10 cellular contexts compared by ENCODE assay signal in the genomic region with DNA sequence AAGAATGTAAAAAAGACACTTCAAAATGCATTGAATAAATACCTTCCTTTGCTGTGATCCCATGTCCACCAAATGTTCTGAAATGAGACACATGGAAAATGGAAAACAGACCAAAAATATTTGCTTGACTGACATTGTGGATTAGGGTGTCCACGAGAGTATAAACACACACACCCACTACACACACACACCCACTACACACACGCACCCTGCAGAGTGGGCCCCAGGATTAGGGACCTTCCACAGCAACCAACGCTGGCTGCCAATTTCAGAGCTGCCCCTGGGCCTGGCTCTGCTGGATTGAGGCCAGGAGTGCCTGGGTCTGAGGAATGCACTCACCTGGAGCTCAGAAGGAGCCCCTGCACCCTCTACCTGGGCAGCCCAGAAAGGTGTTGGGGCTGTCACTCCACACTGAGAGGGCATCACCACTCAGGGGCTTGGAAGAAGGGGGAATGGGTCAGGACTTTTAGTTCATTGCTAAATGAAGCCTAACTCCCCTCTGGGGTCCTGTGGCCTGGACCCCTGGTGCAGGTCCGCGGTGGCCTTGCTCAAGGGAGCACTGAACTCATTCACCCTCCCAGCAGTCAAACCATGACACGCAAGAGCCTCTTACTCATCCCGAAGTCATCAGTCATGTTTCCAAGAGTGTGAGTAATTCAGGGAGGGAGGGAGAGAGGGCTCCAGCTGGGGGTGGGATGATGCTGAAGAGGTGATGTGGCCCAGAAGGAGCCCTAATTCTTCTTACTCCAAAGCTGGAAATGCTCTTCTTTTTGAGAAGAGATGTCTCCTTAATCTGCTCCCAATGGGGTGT. TPM values are rescaled to one million over a fixed set of nuclear protein-coding genes. Genes with fewer than 3 reads are reported as not detected.
A peak's percentile ranks its signal among the peaks of the same experiment; 100 is the strongest.
DNase-seq lines count a peak whose midpoint lies in the region; ATAC-seq and TF ChIP-seq lines count a peak whose summit lies in the region.
"Had no signal": no experiment of that assay in that cellular context is flagged by ENCODE, and none has a peak within 500 bp of the region (broad histone marks: within the 10 kb centered on the region; RNA-seq: fewer than 3 reads in every experiment).

No MANE protein-coding gene starts in this region.

- H3K36me3 ChIP-seq in BJ (ENCODE audit: control insufficient read depth, insufficient read depth, low read length) (no peaks in the 10 kb centered on the region), trophoblast cell (ENCODE audit: control insufficient read depth in 1 of 2, insufficient read depth in 2 of 2, low read length in 2 of 2) (no peaks in the 10 kb centered on the region)

- no peak for TF ChIP-seq CTCF in BJ (IDR thresholded peaks at IDR 0.05; ENCODE audit: insufficient read depth, low read depth, low read length)
- TF ChIP-seq CTCF in NB4 (IDR thresholded peaks at IDR 0.05; ENCODE audit: low read depth, low read length) = no peak
- TF ChIP-seq CTCF in astrocyte of the spinal cord (IDR thresholded peaks at IDR 0.05; ENCODE audit: low read depth, low read length) = no peak

- no peak for TF ChIP-seq POLR2A in NB4 (IDR thresholded peaks at IDR 0.05; ENCODE audit: extremely low read depth, insufficient read length)

- no peak overlapping the region for H4K12ac ChIP-seq in trophoblast cell (ENCODE audit: low read depth, low read length)

- CTCF ChIA-PET in BJ (lab: Yijun Ruan, JAX) = interaction anchor here (0.6 to 1.6 kb wide), 6 partner anchors 10 to 728 kb away, joined by 3 to 6 read pairs (median 4); no protein-coding TSS in a partner anchor

- in situ Hi-C loops in astrocyte of the spinal cord (cut with HindIII; ENCODE audit: low sequenced_read_pairs) = no loop called here

- H3K79me1 ChIP-seq in trophoblast cell (ENCODE audit: low read length) = peaks cover 4% of the 10 kb centered on the region

- no peak overlapping the region for H3K23ac ChIP-seq in trophoblast cell (ENCODE audit: low read length)

- H4K91ac ChIP-seq in trophoblast cell (ENCODE audit: low read depth, low read length) = no peak overlapping the region

- no peak overlapping the region for H2BK120ac ChIP-seq in trophoblast cell (ENCODE audit: insufficient read depth, low read length, poor library complexity)

- H3K27ac ChIP-seq in trophoblast cell (ENCODE audit: low read depth, low read length) = no peak overlapping the region

- POLR2A ChIA-PET in BJ (lab: Charles Lee) = no interaction called here

- no peak overlapping the region for H2AK5ac ChIP-seq in trophoblast cell (ENCODE audit: low read length)

- H2BK5ac ChIP-seq in trophoblast cell (ENCODE audit: low read depth, low read length, poor library complexity) = no peak overlapping the region

- H3K9ac ChIP-seq in trophoblast cell (ENCODE audit: low read length) = no peak overlapping the region

- H3K18ac ChIP-seq in trophoblast cell (ENCODE audit: low read length) = no peak overlapping the region

- DNase-seq in BJ (ENCODE audit: low read depth) (peak; percentile 85), NB4 (ENCODE audit: low read depth) (peak; percentile 80), astrocyte of the spinal cord (ENCODE audit: low read depth, low spot score) (peak; percentile 91), trophoblast cell (peak; percentile 54 to 74), NCI-H748 treated with DMSO at 0.1 percent for 48 hours (lab: John Stamatoyannopoulos, UW) (no peak), NCI-H526 treated with DMSO at 0.1 percent for 48 hours (lab: John Stamatoyannopoulos, UW) (no peak)
- DNase-seq: endodermal cell, NCI-H774 had no signal

- no peak overlapping the region for H3K4me2 ChIP-seq in trophoblast cell (ENCODE audit: low read length)

- no peak overlapping the region for H3K14ac ChIP-seq in trophoblast cell (ENCODE audit: low read length)

- no peaks in the 10 kb centered on the region for H3K27me3 ChIP-seq in BJ (ENCODE audit: control insufficient read depth, insufficient read depth, low read length)
- H3K27me3 ChIP-seq in trophoblast cell (ENCODE audit: insufficient read depth, low read length) = no peaks in the 10 kb centered on the region

- no peak overlapping the region for H3K4ac ChIP-seq in trophoblast cell (ENCODE audit: low read depth, low read length)

- H3K4me1 ChIP-seq in trophoblast cell (ENCODE audit: control insufficient read depth in 1 of 2, insufficient read depth in 2 of 2, low read length in 2 of 2) = peaks cover 8 to 11% of the 10 kb centered on the region in 2 experiments

- no CpG with 5 or more reads among the region's 7 CpGs for WGBS in trophoblast cell (ENCODE audit: extremely low coverage, insufficient coverage, insufficient read length)

- no peak for ATAC-seq in GM18502 (IDR thresholded peaks at IDR 0.05; ENCODE audit: poor library complexity, unreplicated experiment)
- no peak for ATAC-seq in HG03159 (IDR thresholded peaks at IDR 0.05; ENCODE audit: unreplicated experiment)

- H3K4me3 ChIP-seq in BJ (ENCODE audit: low read depth, low read length) = no peak overlapping the region
- H3K4me3 ChIP-seq in NB4 (ENCODE audit: low read depth, low read length) = no peak overlapping the region
- no peak overlapping the region for H3K4me3 ChIP-seq in astrocyte of the spinal cord (ENCODE audit: low read depth, low read length)
- no peak overlapping the region for H3K4me3 ChIP-seq in trophoblast cell (ENCODE audit: low read depth, low read length)

- no peaks in the 10 kb centered on the region for H3K79me2 ChIP-seq in trophoblast cell (ENCODE audit: control insufficient read depth, insufficient read depth, low read length, poor library complexity)

- no peaks in the 10 kb centered on the region for H3K9me3 ChIP-seq in trophoblast cell (ENCODE audit: insufficient read depth, low read depth, low read length)

- H4K8ac ChIP-seq in trophoblast cell (ENCODE audit: low read depth, low read length) = no peak overlapping the region

- no peak overlapping the region for H2AFZ ChIP-seq in trophoblast cell (ENCODE audit: insufficient read depth, low read length, poor library complexity)

- no peak overlapping the region for H2BK12ac ChIP-seq in trophoblast cell (ENCODE audit: low read length)

RNA-seq across cellular contexts. Expression of gene PLB1, which starts 50.2 kb away (rescaled TPM):
- polyA plus RNA-seq in BJ (2011; rRNA removed) = 0.38 and 0.39 TPM in 2 replicates
- 0.71 and 0.82 TPM in 2 replicates for polyA minus RNA-seq in BJ (2011; rRNA and poly(A)+ RNA removed)
- polyA plus RNA-seq in trophoblast cell (2013) = 5.7 and 6.0 TPM in 2 replicates

RNA-seq across cellular contexts. Expression of gene FOSL2, which starts 53.0 kb away (rescaled TPM):
- polyA plus RNA-seq in BJ (2011; rRNA removed) = 43.1 and 52.5 TPM in 2 replicates
- 80.7 and 95.7 TPM in 2 replicates for polyA minus RNA-seq in BJ (2011; rRNA and poly(A)+ RNA removed)
- polyA plus RNA-seq in trophoblast cell (2013) = 25.9 and 27.5 TPM in 2 replicates

Comparison
In these comparisons a context has a peak if more than half of its experiments do, and no peak if none do; other contexts are left out.
1. DNase-seq: peak in BJ (single experiment), NB4 (single experiment), astrocyte of the spinal cord (single experiment) and trophoblast cell (2 of 2); none in NCI-H748 treated with DMSO at 0.1 percent for 48 hours (single experiment) and NCI-H526 treated with DMSO at 0.1 percent for 48 hours (single experiment).